Comparison of ENCODE assay signal across 17 cellular contexts in genomic region chr10:132300582-132300981, GRCh38. TPM values are rescaled to one million over a fixed set of nuclear protein-coding genes. Genes with fewer than 3 reads are reported as not detected.
DNase-seq lines count a peak whose midpoint lies in the region; ATAC-seq and TF ChIP-seq lines count a peak whose summit lies in the region.
"Had no signal": no experiment of that assay in that cellular context is flagged by ENCODE, and none has a peak within 500 bp of the region (broad histone marks: within the 10 kb centered on the region; RNA-seq: fewer than 3 reads in every experiment).

No MANE protein-coding gene starts in this region.

- H3K9me3 Mint-ChIP-seq in activated naive CD8-positive, alpha-beta T cell treated with anti-CD3 and anti-CD28 coated beads, Interleukin-2, amount 10 ng/mL, durations not matched to agents 7 days and 5 days: no peaks in the 10 kb centered on the region
- H3K9me3 Mint-ChIP-seq in activated naive CD8-positive, alpha-beta T cell treated with anti-CD3 and anti-CD28 coated beads for 36 hours: no peaks in the 10 kb centered on the region
- H3K9me3 Mint-ChIP-seq in neural progenitor cell: peaks cover 7% of the 10 kb centered on the region

- no peak overlapping the region for H3K9ac ChIP-seq in neural progenitor cell
- H3K9ac ChIP-seq: KMS-11 had no signal

- H3K36me3 ChIP-seq in mucosa of descending colon (ENCODE audit: low read depth) (no peaks in the 10 kb centered on the region), neural progenitor cell (no peaks in the 10 kb centered on the region)

- POLR2A ChIA-PET in activated naive CD8-positive, alpha-beta T cell treated with anti-CD3 and anti-CD28 coated beads, Interleukin-2, amount 10 ng/mL, durations not matched to agents 7 days and 5 days (lab: Charles Lee): no interaction called here

- no peaks in the 10 kb centered on the region for H3K79me2 ChIP-seq in neural progenitor cell (ENCODE audit: low read depth)

- H3K27ac ChIP-seq in cingulate gyrus (ENCODE audit: low read depth, low read length): peak overlapping the region; percentile 47
- H3K27ac ChIP-seq in neural progenitor cell: no peak overlapping the region
- H3K27ac ChIP-seq: A549, KMS-11 had no signal

- H3K4me2 ChIP-seq in neural progenitor cell: no peak overlapping the region
- H3K4me2 ChIP-seq: A549, GM23338, KMS-11 had no signal

- H3K4me3 Mint-ChIP-seq in activated naive CD8-positive, alpha-beta T cell treated with anti-CD3 and anti-CD28 coated beads, Interleukin-2, amount 10 ng/mL, durations not matched to agents 7 days and 5 days: no peak overlapping the region
- H3K4me3 Mint-ChIP-seq in activated naive CD8-positive, alpha-beta T cell treated with anti-CD3 and anti-CD28 coated beads for 36 hours: no peak overlapping the region
- H3K4me3 Mint-ChIP-seq in neural progenitor cell: no peak overlapping the region
- H3K4me3 Mint-ChIP-seq: GM23338 had no signal

- no peak overlapping the region for H2AFZ ChIP-seq in neural progenitor cell (replicated peaks)
- H2AFZ ChIP-seq: GM23338 had no signal

- no peaks in the 10 kb centered on the region for H3K4me1 Mint-ChIP-seq in activated naive CD8-positive, alpha-beta T cell treated with anti-CD3 and anti-CD28 coated beads, Interleukin-2, amount 10 ng/mL, durations not matched to agents 7 days and 5 days
- H3K4me1 Mint-ChIP-seq in activated naive CD8-positive, alpha-beta T cell treated with anti-CD3 and anti-CD28 coated beads for 36 hours: no peaks in the 10 kb centered on the region
- peaks cover 21% of the 10 kb centered on the region for H3K4me1 Mint-ChIP-seq in neural progenitor cell

- no peak for TF ChIP-seq CTCF in mucosa of descending colon (IDR thresholded peaks at IDR 0.05)
- no peak for TF ChIP-seq CTCF in neural progenitor cell (IDR thresholded peaks at IDR 0.05)

- H3K4me3 ChIP-seq in mucosa of descending colon (no peak overlapping the region), neural progenitor cell (no peak overlapping the region)
- H3K4me3 ChIP-seq: A549, GM12878, GM23338 had no signal

- no peaks in the 10 kb centered on the region for H3F3A ChIP-seq in neural progenitor cell (ENCODE audit: low read depth)

- H4K20me1 ChIP-seq in neural progenitor cell (ENCODE audit: low read depth): peaks cover 24% of the 10 kb centered on the region

- peaks cover 4% of the 10 kb centered on the region for H3K27me3 Mint-ChIP-seq in activated naive CD8-positive, alpha-beta T cell treated with anti-CD3 and anti-CD28 coated beads, Interleukin-2, amount 10 ng/mL, durations not matched to agents 7 days and 5 days
- H3K27me3 Mint-ChIP-seq in activated naive CD8-positive, alpha-beta T cell treated with anti-CD3 and anti-CD28 coated beads for 36 hours: no peaks in the 10 kb centered on the region
- peaks cover 7% of the 10 kb centered on the region for H3K27me3 Mint-ChIP-seq in neural progenitor cell (ENCODE audit: insufficient read depth, low read depth)

- H3K4me1 ChIP-seq in mucosa of descending colon (ENCODE audit: low read depth) (no peaks in the 10 kb centered on the region), neural progenitor cell (peaks cover 4% of the 10 kb centered on the region)
- H3K4me1 ChIP-seq: A549 had no signal

- H3K36me3 Mint-ChIP-seq in activated naive CD8-positive, alpha-beta T cell treated with anti-CD3 and anti-CD28 coated beads, Interleukin-2, amount 10 ng/mL, durations not matched to agents 7 days and 5 days: no peaks in the 10 kb centered on the region
- no peaks in the 10 kb centered on the region for H3K36me3 Mint-ChIP-seq in activated naive CD8-positive, alpha-beta T cell treated with anti-CD3 and anti-CD28 coated beads for 36 hours
- no peaks in the 10 kb centered on the region for H3K36me3 Mint-ChIP-seq in neural progenitor cell

- peaks cover 23% of the 10 kb centered on the region for H3K27me3 ChIP-seq in neural progenitor cell

- H3K9me3 ChIP-seq in mucosa of descending colon (no peaks in the 10 kb centered on the region), neural progenitor cell (ENCODE audit: low read depth) (no peaks in the 10 kb centered on the region)
- H3K9me3 ChIP-seq: A549 had no signal

- no peak overlapping the region for H3K27ac Mint-ChIP-seq in activated naive CD8-positive, alpha-beta T cell treated with anti-CD3 and anti-CD28 coated beads, Interleukin-2, amount 10 ng/mL, durations not matched to agents 7 days and 5 days
- H3K27ac Mint-ChIP-seq in activated naive CD8-positive, alpha-beta T cell treated with anti-CD3 and anti-CD28 coated beads for 36 hours: no peak overlapping the region
- no peak overlapping the region for H3K27ac Mint-ChIP-seq in neural progenitor cell
- H3K27ac Mint-ChIP-seq: GM23338 had no signal

- no peak for ATAC-seq in activated naive CD8-positive, alpha-beta T cell treated with anti-CD3 and anti-CD28 coated beads, Interleukin-2, amount 10 ng/mL, durations not matched to agents 7 days and 5 days (ENCODE audit: low read depth)
- no peak for ATAC-seq in mucosa of descending colon
- no peak for ATAC-seq in HG03135 (IDR thresholded peaks at IDR 0.05; ENCODE audit: unreplicated experiment)
- ATAC-seq: A549, GM12878, GM23338 had no signal

- peak; percentile 15 for DNase-seq in activated naive CD8-positive, alpha-beta T cell treated with anti-CD3 and anti-CD28 coated beads, Interleukin-2, amount 10 ng/mL, durations not matched to agents 7 days and 5 days
- DNase-seq in activated naive CD8-positive, alpha-beta T cell treated with anti-CD3 and anti-CD28 coated beads for 36 hours: no peak
- peak in 2 of 3 donors; percentile 6 to 22 for DNase-seq in mucosa of descending colon
- DNase-seq in activated gamma-delta T cell treated with Interleukin-2 at 50 U/mL for 16 hours: no peak
- no peak for DNase-seq in neural progenitor cell (ENCODE audit: low spot score)
- DNase-seq: Calu3; NCI-H1092; NCI-H1694 treated with DMSO at 0.1 percent for 48 hours; NCI-H345; NCI-H69; NK-92 treated with Interleukin-12 subunit alpha and Interleukin-12 subunit beta, amount 100 ng/mL, for 24 hours had no signal

- intact Hi-C loops in mucosa of descending colon (cut with DNase I, micrococcal nuclease): no loop called here

RNA-seq across cellular contexts. Expression of gene STK32C, which starts 7.2 kb away (rescaled TPM):
- 10 to 100 TPM; 12.5 TPM for total RNA-seq in activated naive CD8-positive, alpha-beta T cell treated with anti-CD3 and anti-CD28 coated beads, Interleukin-2, amount 10 ng/mL, durations not matched to agents 7 days and 5 days
- total RNA-seq in activated naive CD8-positive, alpha-beta T cell treated with anti-CD3 and anti-CD28 coated beads for 36 hours: 10 to 100 TPM; 15.3 to 16.2 TPM
- total RNA-seq in mucosa of descending colon (10 to 100 TPM in 2 of 3 donors, 1 to 10 TPM in 1; 4.5 to 11.5 (median 11.1) TPM), neural progenitor cell (ENCODE audit: low replicate concordance) (2.5 and 13.5 TPM in 2 replicates)

RNA-seq across cellular contexts. Expression of gene LRRC27, which starts 31.4 kb away (rescaled TPM):
- 1 to 10 TPM; 4.7 to 6.3 TPM for total RNA-seq in activated naive CD8-positive, alpha-beta T cell treated with anti-CD3 and anti-CD28 coated beads, Interleukin-2, amount 10 ng/mL, durations not matched to agents 7 days and 5 days
- total RNA-seq in activated naive CD8-positive, alpha-beta T cell treated with anti-CD3 and anti-CD28 coated beads for 36 hours: 1 to 10 TPM; 3.5 to 3.8 TPM
- 10 to 100 TPM in 2 of 3 donors, 1 to 10 TPM in 1; 6.9 to 12.2 (median 11.1) TPM for total RNA-seq in mucosa of descending colon
- 8.0 and 16.9 TPM in 2 replicates for total RNA-seq in neural progenitor cell (ENCODE audit: low replicate concordance)

Comparison
In these comparisons a context has a peak if more than half of its experiments do, and no peak if none do; other contexts are left out.
1. DNase-seq: peak in activated naive CD8-positive, alpha-beta T cell treated with anti-CD3 and anti-CD28 coated beads, Interleukin-2, amount 10 ng/mL, durations not matched to agents 7 days and 5 days (single experiment) and mucosa of descending colon (2 of 3); none in activated naive CD8-positive, alpha-beta T cell treated with anti-CD3 and anti-CD28 coated beads for 36 hours (single experiment), activated gamma-delta T cell treated with Interleukin-2 at 50 U/mL for 16 hours (single experiment) and neural progenitor cell (single experiment).